ENCODE assay signal across 16 cellular contexts in the genomic region with DNA sequence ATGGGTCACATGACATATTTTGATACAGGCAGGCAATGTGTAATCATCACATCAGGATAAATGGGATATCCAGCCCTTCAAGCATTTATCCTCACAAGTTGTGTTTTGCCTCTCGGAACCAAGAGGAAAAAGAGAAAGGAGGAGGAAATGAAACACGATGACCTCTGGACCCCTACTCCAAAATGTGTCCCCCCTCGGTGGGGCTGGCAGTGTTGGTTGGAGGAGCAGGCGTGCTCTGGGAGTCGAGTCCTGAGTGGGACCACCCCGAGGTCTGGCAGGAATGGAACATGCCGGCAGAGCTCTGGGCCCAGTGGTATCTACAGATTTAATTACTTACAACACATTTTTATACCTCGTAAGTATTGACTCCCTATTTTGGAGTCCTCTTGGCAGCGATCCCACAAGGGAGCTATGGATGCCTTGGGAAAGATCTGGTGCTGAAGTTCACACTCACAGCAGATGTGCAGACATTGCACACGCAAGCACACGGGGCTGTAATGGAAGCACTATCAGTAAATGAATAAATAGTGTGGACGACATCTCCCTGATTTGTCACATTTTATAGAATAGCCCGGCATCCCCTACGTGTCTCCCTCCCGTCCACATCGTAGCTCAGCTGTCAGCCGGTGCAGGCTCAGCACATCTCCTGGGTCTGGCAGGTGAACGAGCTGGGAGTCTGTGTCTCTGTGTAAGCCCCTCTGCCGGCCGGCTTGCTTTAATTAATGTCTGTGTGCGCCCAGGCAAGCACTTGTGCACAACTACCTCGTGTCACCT.
DNase-seq lines count a peak whose midpoint lies in the region; ATAC-seq and TF ChIP-seq lines count a peak whose summit lies in the region.
"Had no signal": no experiment of that assay in that cellular context is flagged by ENCODE, and none has a peak within 500 bp of the region (broad histone marks: within the 10 kb centered on the region; RNA-seq: fewer than 3 reads in every experiment).

No MANE protein-coding gene starts in this region.

- H3K4me1 Mint-ChIP-seq in Caco-2 (ENCODE audit: low read depth, unreplicated experiment) = peaks cover 21% of the 10 kb centered on the region
- peaks cover 37% of the 10 kb centered on the region for H3K4me1 Mint-ChIP-seq in nephron
- peaks cover 6% of the 10 kb centered on the region for H3K4me1 Mint-ChIP-seq in MCF 10A (ENCODE audit: insufficient read depth, unreplicated experiment)
- H3K4me1 Mint-ChIP-seq: activated naive CD8-positive, alpha-beta T cell treated with anti-CD3 and anti-CD28 coated beads, Interleukin-2, amount 50 U/mL, for 24 hours had no signal

- H3K27ac Mint-ChIP-seq in Caco-2 (ENCODE audit: unreplicated experiment) (peak overlapping the region; percentile 77), nephron (peak overlapping the region; percentile 48 to 89 (median 49)), MCF 10A (ENCODE audit: low read depth, unreplicated experiment) (no peak overlapping the region)
- H3K27ac Mint-ChIP-seq: activated naive CD8-positive, alpha-beta T cell treated with anti-CD3 and anti-CD28 coated beads, Interleukin-2, amount 50 U/mL, for 24 hours; activated T-cell treated with anti-CD3 and anti-CD28 coated beads, Interleukin-2, amount 50 U/mL, for 24 hours had no signal

- TF ChIP-seq CTCF in Caco-2 (IDR thresholded peaks at IDR 0.05; ENCODE audit: insufficient read depth in 1 of 2, low read depth in 1 of 2, low read length in 1 of 2, severe bottlenecking in 1 of 2, unreplicated experiment in 1 of 2) (no peak), WERI-Rb-1 (IDR thresholded peaks at IDR 0.05; ENCODE audit: low read depth, low read length) (peak; percentile 14; the same call in 1 of the 2 replicates), nephron (IDR thresholded peaks at IDR 0.05; ENCODE audit: unreplicated experiment in 3 of 3) (no peak), MCF 10A (IDR thresholded peaks at IDR 0.05; ENCODE audit: unreplicated experiment) (no peak)

- CTCF ChIA-PET in Caco-2 (lab: Charles Lee) (interaction anchor here (1.7 to 1.8 kb wide), 2 partner anchors 17 to 269 kb away, joined by 6 to 8 read pairs; no protein-coding TSS in a partner anchor), MCF 10A (lab: Yijun Ruan, JAX) (interaction anchor here (0.6 to 3.2 kb wide), 4 partner anchors 47 to 846 kb away, joined by 4 to 35 read pairs (median 4); partner anchors contain the start of gene ZNF503)

- H3K36me3 Mint-ChIP-seq in Caco-2 (ENCODE audit: insufficient read depth, unreplicated experiment) = peaks cover 5% of the 10 kb centered on the region
- peaks cover 5% of the 10 kb centered on the region for H3K36me3 Mint-ChIP-seq in nephron (ENCODE audit: low read depth)
- no peaks in the 10 kb centered on the region for H3K36me3 Mint-ChIP-seq in MCF 10A (ENCODE audit: insufficient read depth, unreplicated experiment)

- peaks cover 12% of the 10 kb centered on the region; the same call in 1 of the 2 replicates for H3K9me3 ChIP-seq in Caco-2
- peaks cover 8% of the 10 kb centered on the region for H3K9me3 ChIP-seq in WERI-Rb-1 (ENCODE audit: severe bottlenecking)

- ATAC-seq in GM19397 (IDR thresholded peaks at IDR 0.05; ENCODE audit: unreplicated experiment) = no peak
- ATAC-seq: activated naive CD8-positive, alpha-beta T cell treated with anti-CD3 and anti-CD28 coated beads, Interleukin-2, amount 50 U/mL, for 24 hours; psoas muscle had no signal

- no peaks in the 10 kb centered on the region for H3K27me3 ChIP-seq in Caco-2 (replicated peaks; ENCODE audit: control insufficient read depth, insufficient read depth, low read length)
- no peaks in the 10 kb centered on the region for H3K27me3 ChIP-seq in WERI-Rb-1 (ENCODE audit: insufficient read depth, low read depth, severe bottlenecking)

- no TSS peak for BruUV-seq in Caco-2 (replicated peaks; lab: Mats Ljungman, UMichigan)
- BruUV-seq in MCF 10A (replicated peaks; lab: Mats Ljungman, UMichigan) = no TSS peak

- H3K4me3 ChIP-seq in Caco-2 (ENCODE audit: low read depth, low read length) (no peak overlapping the region), WERI-Rb-1 (ENCODE audit: low read depth, low read length) (no peak overlapping the region)
- H3K4me3 ChIP-seq: GM12878, psoas muscle had no signal

- H3K9me3 Mint-ChIP-seq in Caco-2 (ENCODE audit: unreplicated experiment) = peaks cover 7% of the 10 kb centered on the region
- H3K9me3 Mint-ChIP-seq in nephron = peaks cover 7% of the 10 kb centered on the region
- H3K9me3 Mint-ChIP-seq in MCF 10A (ENCODE audit: unreplicated experiment) = no peaks in the 10 kb centered on the region

- intact Hi-C loops in Caco-2 (cut with micrococcal nuclease; ENCODE audit: unreplicated experiment) = loop anchor here (5.0 to 10.0 kb wide), 2 partner anchors 268 to 510 kb away; no protein-coding TSS in a partner anchor
- intact Hi-C loops in MCF 10A (cut with micrococcal nuclease) = loop anchor here (5.0 kb wide), 1 partner anchor 953 kb away; no protein-coding TSS in a partner anchor

- H3K4me3 Mint-ChIP-seq in Caco-2 (ENCODE audit: unreplicated experiment) = no peak overlapping the region
- peak overlapping the region; percentile 32 to 64 (median 40) for H3K4me3 Mint-ChIP-seq in nephron
- H3K4me3 Mint-ChIP-seq in MCF 10A (ENCODE audit: unreplicated experiment) = no peak overlapping the region
- H3K4me3 Mint-ChIP-seq: activated naive CD8-positive, alpha-beta T cell treated with anti-CD3 and anti-CD28 coated beads, Interleukin-2, amount 50 U/mL, for 24 hours; activated T-cell treated with anti-CD3 and anti-CD28 coated beads, Interleukin-2, amount 50 U/mL, for 24 hours had no signal

- POLR2A ChIA-PET in Caco-2 (lab: Charles Lee) (no interaction called here), MCF 10A (lab: Yijun Ruan, JAX) (no interaction called here)

- H3K36me3 ChIP-seq in Caco-2 (ENCODE audit: control insufficient read depth, insufficient read depth, low read length) (no peaks in the 10 kb centered on the region), WERI-Rb-1 (no peaks in the 10 kb centered on the region)

- H3K27ac ChIP-seq in WERI-Rb-1 = no peak overlapping the region
- H3K27ac ChIP-seq: psoas muscle had no signal

- H3K27me3 Mint-ChIP-seq in Caco-2 (ENCODE audit: insufficient read depth, unreplicated experiment) (no peaks in the 10 kb centered on the region), nephron (ENCODE audit: low read depth) (peaks cover 31% of the 10 kb centered on the region), MCF 10A (ENCODE audit: insufficient read depth, unreplicated experiment) (no peaks in the 10 kb centered on the region)

- H3K4me1 ChIP-seq in Caco-2 = peaks cover 14% of the 10 kb centered on the region

- DNase-seq in Caco-2 (no peak), NCI-H146 treated with DMSO at 0.1 percent for 48 hours (lab: John Stamatoyannopoulos, UW; ENCODE audit: unreplicated experiment) (peak; percentile 35), WERI-Rb-1 (peak; percentile 67), MCF 10A (ENCODE audit: unreplicated experiment) (no peak), COLO829 (ENCODE audit: low spot score) (no peak), HuH-7.5 (ENCODE audit: low spot score) (no peak)
- DNase-seq: activated CD4-positive, alpha-beta T cell treated with anti-CD3 and anti-CD28 coated beads for 48 hours; activated naive CD8-positive, alpha-beta T cell treated with anti-CD3 and anti-CD28 coated beads, Interleukin-2, amount 50 U/mL, for 24 hours; activated T-cell treated with anti-CD3 and anti-CD28 coated beads, Interleukin-2, amount 50 U/mL, for 24 hours; head of caudate nucleus; NCI-H524 treated with DMSO at 0.1 percent for 48 hours; psoas muscle; T-helper 2 cell had no signal

Comparison
In these comparisons a context has a peak if more than half of its experiments do, and no peak if none do; other contexts are left out.
1. DNase-seq: peak in NCI-H146 treated with DMSO at 0.1 percent for 48 hours (single experiment) and WERI-Rb-1 (single experiment); none in Caco-2 (0 of 2), MCF 10A (single experiment), COLO829 (single experiment) and HuH-7.5 (single experiment).
2. H3K4me3 Mint-ChIP-seq: peak in nephron (3 of 3); none in Caco-2 (single experiment) and MCF 10A (single experiment).